ENCODE assay signal across 19 cellular contexts in genomic region chr3:23741403-23741706, GRCh38.
"Had no signal": no experiment of that assay in that cellular context is flagged by ENCODE, and none has a peak within 500 bp of the region (broad histone marks: within the 10 kb centered on the region; RNA-seq: fewer than 3 reads in every experiment).

No MANE protein-coding gene starts in this region.

- H3K36me3 Mint-ChIP-seq: activated naive CD8-positive, alpha-beta T cell treated with anti-CD3 and anti-CD28 coated beads, Interleukin-2, amount 10 ng/mL, durations not matched to agents 7 days and 5 days; immature natural killer cell; naive thymus-derived CD8-positive, alpha-beta T cell; WTC11 had no signal

- H3K27me3 ChIP-seq: gastroesophageal sphincter, heart left ventricle, spleen had no signal

- H3K36me3 ChIP-seq: gastroesophageal sphincter, heart left ventricle, neutrophil, spleen, transverse colon had no signal

- H3K9me3 ChIP-seq: gastroesophageal sphincter, heart left ventricle, neutrophil, spleen, transverse colon had no signal

- H3K27ac Mint-ChIP-seq: activated CD4-positive, alpha-beta T cell treated with anti-CD3 and anti-CD28 coated beads for 36 hours; activated naive CD8-positive, alpha-beta T cell treated with anti-CD3 and anti-CD28 coated beads, Interleukin-2, amount 10 ng/mL, durations not matched to agents 7 days and 5 days; WTC11 had no signal

- H3K27ac ChIP-seq: gastroesophageal sphincter, neutrophil, transverse colon had no signal

- ATAC-seq: gastroesophageal sphincter; naive thymus-derived CD8-positive, alpha-beta T cell; WTC11 had no signal

- H3K9me3 Mint-ChIP-seq: activated naive CD8-positive, alpha-beta T cell treated with anti-CD3 and anti-CD28 coated beads, Interleukin-2, amount 10 ng/mL, durations not matched to agents 7 days and 5 days; immature natural killer cell; naive thymus-derived CD8-positive, alpha-beta T cell; WTC11 had no signal

- FAIRE-seq: colon, TTC549 had no signal

- H3K4me3 ChIP-seq: gastroesophageal sphincter, heart left ventricle, spleen, transverse colon had no signal

- DNase-seq: activated CD4-positive, alpha-beta T cell treated with anti-CD3 and anti-CD28 coated beads for 36 hours; activated CD4-positive, alpha-beta T cell treated with anti-CD3 and anti-CD28 coated beads, Interleukin-2, amount 50 U/mL, for 48 hours; activated naive CD4-positive, alpha-beta T cell; activated naive CD8-positive, alpha-beta T cell treated with anti-CD3 and anti-CD28 coated beads, Interleukin-2, amount 10 ng/mL, durations not matched to agents 7 days and 5 days; amygdala; central memory CD4-positive, alpha-beta T cell; immature natural killer cell; naive thymus-derived CD8-positive, alpha-beta T cell; retina; spleen; stimulated activated naive CD8-positive, alpha-beta T cell treated with anti-CD3 and anti-CD28 coated beads, Interleukin-15, Interleukin-2, amounts not matched to agents 100 U/mL and 50 U/mL, for 24 hours; substantia nigra had no signal

- H3K4me3 Mint-ChIP-seq: activated CD4-positive, alpha-beta T cell treated with anti-CD3 and anti-CD28 coated beads for 36 hours; activated naive CD8-positive, alpha-beta T cell treated with anti-CD3 and anti-CD28 coated beads, Interleukin-2, amount 10 ng/mL, durations not matched to agents 7 days and 5 days; naive thymus-derived CD8-positive, alpha-beta T cell; WTC11 had no signal
